18 cellular contexts compared by ENCODE assay signal in genomic region chr14:63933701-63934100, GRCh38.
A peak's percentile ranks its signal among the peaks of the same experiment; 100 is the strongest.
DNase-seq lines count a peak whose midpoint lies in the region; ATAC-seq, FAIRE-seq and TF ChIP-seq lines count a peak whose summit lies in the region.
"Had no signal": no experiment of that assay in that cellular context is flagged by ENCODE, and none has a peak within 500 bp of the region (broad histone marks: within the 10 kb centered on the region; RNA-seq: fewer than 3 reads in every experiment).

No MANE protein-coding gene starts in this region.

- H3K9me3 ChIP-seq in CD4-positive, alpha-beta memory T cell (ENCODE audit: control insufficient read depth in 1 of 2, low read length in 2 of 2) = no peaks in the 10 kb centered on the region
- no peaks in the 10 kb centered on the region for H3K9me3 ChIP-seq in keratinocyte (ENCODE audit: control insufficient read depth, low read depth, low read length)
- H3K9me3 ChIP-seq: adrenal gland had no signal

- peak overlapping the region in 6 of 8 donors; percentile 14 to 79 (median 53) for H3K4me3 Mint-ChIP-seq in CD4-positive, alpha-beta memory T cell
- H3K4me3 Mint-ChIP-seq in activated CD4-positive, alpha-beta memory T cell treated with anti-CD3 and anti-CD28 coated beads for 36 hours = peak overlapping the region; percentile 27

- H3K79me2 ChIP-seq in keratinocyte (ENCODE audit: control insufficient read depth, insufficient read depth, low read length) = peaks cover under 1% of the 10 kb centered on the region

- no peaks in the 10 kb centered on the region for H3K9me1 ChIP-seq in keratinocyte (ENCODE audit: control insufficient read depth, extremely low read depth, insufficient read depth, low read length)

- in situ Hi-C loops in G401 (cut with HindIII; ENCODE audit: low sequenced_read_pairs) = no loop called here

- peaks cover 22 to 42% (median 29%) of the 10 kb centered on the region in 4 donors for H3K4me1 Mint-ChIP-seq in CD4-positive, alpha-beta memory T cell
- peaks cover 28% of the 10 kb centered on the region for H3K4me1 Mint-ChIP-seq in activated CD4-positive, alpha-beta memory T cell treated with anti-CD3 and anti-CD28 coated beads for 36 hours (ENCODE audit: low read depth)

- no peaks in the 10 kb centered on the region for H3K27me3 Mint-ChIP-seq in CD4-positive, alpha-beta memory T cell
- no peaks in the 10 kb centered on the region for H3K27me3 Mint-ChIP-seq in activated CD4-positive, alpha-beta memory T cell treated with anti-CD3 and anti-CD28 coated beads for 36 hours
- H3K27me3 Mint-ChIP-seq: naive thymus-derived CD8-positive, alpha-beta T cell; progenitor cell of endocrine pancreas had no signal

- peak overlapping the region; percentile 84 for H3K4me2 ChIP-seq in keratinocyte (ENCODE audit: control insufficient read depth, extremely low read depth, insufficient read depth, low read depth, low read length)

- DNase-seq in CD4-positive, alpha-beta memory T cell = no peak
- DNase-seq in H7 (peak; percentile 9), keratinocyte (ENCODE audit: low read depth, low spot score) (no peak), G401 (ENCODE audit: low spot score) (no peak)
- DNase-seq in activated CD4-positive, alpha-beta memory T cell treated with anti-CD3 and anti-CD28 coated beads for 36 hours = no peak
- no peak for DNase-seq in stimulated activated CD4-positive, alpha-beta T cell treated with anti-CD3 and anti-CD28 coated beads, Interleukin-4, amount 100 ng/mL, for 1 hour
- DNase-seq: activated CD4-positive, alpha-beta T cell treated with anti-CD3 and anti-CD28 coated beads, Interleukin-2, amount 50 U/mL, for 4 hours; adrenal gland; central memory CD4-positive, alpha-beta T cell; effector CD4-positive, alpha-beta T cell; KBM-7; naive thymus-derived CD8-positive, alpha-beta T cell; NCI-H1092 treated with DMSO at 0.1 percent for 48 hours; stimulated activated CD4-positive, alpha-beta T cell treated with anti-CD3 and anti-CD28 coated beads, Interleukin-4, amount 100 ng/mL, for 24 hours had no signal

- peak overlapping the region; percentile 1 to 84 (median 59) for H3K27ac Mint-ChIP-seq in CD4-positive, alpha-beta memory T cell
- no peak overlapping the region for H3K27ac Mint-ChIP-seq in activated CD4-positive, alpha-beta memory T cell treated with anti-CD3 and anti-CD28 coated beads for 36 hours
- H3K27ac Mint-ChIP-seq: progenitor cell of endocrine pancreas had no signal

- H2AFZ ChIP-seq in keratinocyte (ENCODE audit: control insufficient read depth, low read length) = no peak overlapping the region

- H3K4me3 ChIP-seq in CD4-positive, alpha-beta memory T cell (ENCODE audit: low read length in 2 of 2) = no peak overlapping the region
- H3K4me3 ChIP-seq in H7 (ENCODE audit: insufficient read depth, low read depth, low read length) (no peak overlapping the region), keratinocyte (ENCODE audit: control insufficient read depth in 2 of 3, extremely low read depth in 1 of 3, insufficient read depth in 2 of 3, low read depth in 1 of 3, low read length in 3 of 3) (peak overlapping the region in 1 of 3 experiments; percentile 55)
- H3K4me3 ChIP-seq: skin epidermis had no signal

- no peak for ATAC-seq in GM18909 (IDR thresholded peaks at IDR 0.05; ENCODE audit: poor library complexity, unreplicated experiment)
- ATAC-seq: naive thymus-derived CD8-positive, alpha-beta T cell had no signal

- CTCF ChIA-PET in CD4-positive, alpha-beta memory T cell (lab: Charles Lee; ENCODE audit: partially characterized antibody) = interaction anchor here (0.7 to 1.8 kb wide), 3 partner anchors 9 to 81 kb away, joined by 4 to 6 read pairs (median 4); partner anchors contain the start of gene SYNE2
- CTCF ChIA-PET in activated CD4-positive, alpha-beta memory T cell treated with anti-CD3 and anti-CD28 coated beads for 36 hours (lab: Charles Lee) = interaction anchor here (0.7 to 1.7 kb wide), 4 partner anchors 70 to 190 kb away, joined by 3 to 5 read pairs (median 4); partner anchors contain the start of gene SYNE2

- dilution Hi-C loops in keratinocyte (cut with MboI; ENCODE audit: extremely low pct_ligation_motif_present, low sequenced_read_pairs) = no loop called here

- no peaks in the 10 kb centered on the region for H4K20me1 ChIP-seq in keratinocyte (ENCODE audit: control insufficient read depth, extremely low read depth, insufficient read depth, low read length)

- no peak for TF ChIP-seq CTCF in keratinocyte (optimal IDR thresholded peaks at IDR 0.05 in 1 of 3, IDR thresholded peaks at IDR 0.05 in 1 of 3, conservative IDR thresholded peaks at IDR 0.05 in 1 of 3; ENCODE audit: extremely low read depth in 1 of 3, insufficient read depth in 2 of 3, low read length in 3 of 3)

- peaks cover 62% of the 10 kb centered on the region for H3K4me1 ChIP-seq in CD4-positive, alpha-beta memory T cell (ENCODE audit: insufficient read depth, low read length)
- peaks cover 14% of the 10 kb centered on the region for H3K4me1 ChIP-seq in keratinocyte (ENCODE audit: control insufficient read depth, extremely low read depth, insufficient read depth, low read length)
- H3K4me1 ChIP-seq: adrenal gland had no signal

- intact Hi-C loops in CD4-positive, alpha-beta memory T cell (cut with micrococcal nuclease) = loop anchor here (5.0 kb wide), 1 partner anchor 41 kb away; no protein-coding TSS in a partner anchor
- intact Hi-C loops in activated CD4-positive, alpha-beta memory T cell treated with anti-CD3 and anti-CD28 coated beads for 36 hours (cut with micrococcal nuclease) = loop anchor here (1.0 to 2.0 kb wide), 4 partner anchors 23 to 76 kb away; no protein-coding TSS in a partner anchor

- no peak for FAIRE-seq in keratinocyte (lab: Jason Lieb, UNC)
- FAIRE-seq: islet of Langerhans had no signal

- H3K27me3 ChIP-seq in CD4-positive, alpha-beta memory T cell (ENCODE audit: insufficient read depth, low read length) = no peaks in the 10 kb centered on the region
- H3K27me3 ChIP-seq in H7 (ENCODE audit: control insufficient read depth, insufficient read depth, low read length) (no peaks in the 10 kb centered on the region), keratinocyte (ENCODE audit: control insufficient read depth, extremely low read depth, insufficient read depth, low read length) (no peaks in the 10 kb centered on the region)
- H3K27me3 ChIP-seq: adrenal gland had no signal

- H3K9ac ChIP-seq in keratinocyte (ENCODE audit: control insufficient read depth, extremely low read depth, insufficient read depth, low read length) = peak overlapping the region; percentile 61

- no peaks in the 10 kb centered on the region for H3K9me3 Mint-ChIP-seq in CD4-positive, alpha-beta memory T cell
- H3K9me3 Mint-ChIP-seq in activated CD4-positive, alpha-beta memory T cell treated with anti-CD3 and anti-CD28 coated beads for 36 hours = no peaks in the 10 kb centered on the region
- H3K9me3 Mint-ChIP-seq: naive thymus-derived CD8-positive, alpha-beta T cell had no signal

- peaks cover 7 to 9% of the 10 kb centered on the region in 2 donors for H3K36me3 Mint-ChIP-seq in CD4-positive, alpha-beta memory T cell
- peaks cover 2% of the 10 kb centered on the region for H3K36me3 Mint-ChIP-seq in activated CD4-positive, alpha-beta memory T cell treated with anti-CD3 and anti-CD28 coated beads for 36 hours

- POLR2A ChIA-PET in CD4-positive, alpha-beta memory T cell (lab: Charles Lee; ENCODE audit: partially characterized antibody) = interaction anchor here (0.5 to 2.2 kb wide), 6 partner anchors 10 to 553 kb away, joined by 3 to 9 read pairs (median 6); partner anchors contain the start of gene SYNE2
- POLR2A ChIA-PET in activated CD4-positive, alpha-beta memory T cell treated with anti-CD3 and anti-CD28 coated beads for 36 hours (lab: Charles Lee) = interaction anchor here (0.6 to 1.1 kb wide), 4 partner anchors 17 to 80 kb away, joined by 3 to 10 read pairs (median 4); partner anchors contain the start of gene SYNE2

- no peaks in the 10 kb centered on the region for H3K36me3 ChIP-seq in CD4-positive, alpha-beta memory T cell (ENCODE audit: insufficient read depth, low read length)
- no peaks in the 10 kb centered on the region; the same call in 1 of the 2 replicates for H3K36me3 ChIP-seq in H7 (replicated peaks; ENCODE audit: control insufficient read depth, insufficient read depth, low read length)
- no peaks in the 10 kb centered on the region for H3K36me3 ChIP-seq in keratinocyte (ENCODE audit: control insufficient read depth in 2 of 2, extremely low read depth in 1 of 2, insufficient read depth in 2 of 2, low read length in 2 of 2)
- H3K36me3 ChIP-seq: adrenal gland had no signal

- no peak overlapping the region for H3K27ac ChIP-seq in CD4-positive, alpha-beta memory T cell (ENCODE audit: low read depth, low read length)
- H3K27ac ChIP-seq in keratinocyte (ENCODE audit: control insufficient read depth, insufficient read depth, low read length) = peak overlapping the region; percentile 54
